30 cellular contexts compared by ENCODE assay signal in the genomic region with DNA sequence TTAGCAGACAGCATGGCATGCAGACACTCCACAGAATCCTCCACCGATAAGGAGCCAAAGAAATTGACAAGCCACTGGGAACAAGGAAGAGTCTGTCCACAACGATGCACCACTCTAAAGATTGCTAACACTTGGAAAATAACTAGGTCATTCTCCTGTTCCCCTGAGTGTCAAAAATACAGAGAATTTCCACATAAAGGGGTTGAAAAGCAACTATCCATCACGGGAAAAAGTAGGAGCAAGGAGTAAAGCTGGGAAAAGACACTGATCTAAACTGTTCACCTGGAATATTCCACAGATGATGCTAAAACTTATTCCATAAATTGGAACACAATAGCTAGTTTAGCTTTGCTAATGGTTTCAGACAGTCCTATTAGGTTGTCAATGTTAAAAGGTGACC. TPM values are rescaled to one million over a fixed set of nuclear protein-coding genes. Genes with fewer than 3 reads are reported as not detected.
DNase-seq lines count a peak whose midpoint lies in the region; ATAC-seq, FAIRE-seq and TF ChIP-seq lines count a peak whose summit lies in the region.
"Had no signal": no experiment of that assay in that cellular context is flagged by ENCODE, and none has a peak within 500 bp of the region (broad histone marks: within the 10 kb centered on the region; RNA-seq: fewer than 3 reads in every experiment).

No MANE protein-coding gene starts in this region.

- no peak overlapping the region for H3K9ac ChIP-seq in K562 (ENCODE audit: insufficient read depth in 1 of 2, low read depth in 2 of 2, low read length in 2 of 2)
- H3K9ac ChIP-seq: BLaER1; BLaER1 treated with 17β-estradiol and CSF1 and Interleukin-3, amounts not matched to agents 10 nM and 100 nM had no signal

- H3K36me3 Mint-ChIP-seq in WTC11: peaks cover 65% of the 10 kb centered on the region
- H3K36me3 Mint-ChIP-seq: CD4-positive, alpha-beta memory T cell; CD8-positive, alpha-beta memory T cell; CD8-positive, alpha-beta T cell had no signal

- in situ Hi-C loops in K562 (cut with MboI): no loop called here

- no peak overlapping the region for H3K4me2 ChIP-seq in K562 (ENCODE audit: insufficient read depth, low read length)
- H3K4me2 ChIP-seq: A549; BLaER1; BLaER1 treated with 17β-estradiol and CSF1 and Interleukin-3, amounts not matched to agents 10 nM and 100 nM had no signal

- H3K27me3 ChIP-seq in K562 (ENCODE audit: control insufficient read depth in 2 of 2, insufficient read depth in 2 of 2, low read length in 2 of 2): peaks cover 6 to 9% of the 10 kb centered on the region in 2 experiments; a peak in 4 of 5 replicates
- H3K27me3 ChIP-seq in bronchial epithelial cell (ENCODE audit: control insufficient read depth, insufficient read depth, low read length): no peaks in the 10 kb centered on the region
- H3K27me3 ChIP-seq: BE2C; BLaER1; BLaER1 treated with 17β-estradiol and CSF1 and Interleukin-3, amounts not matched to agents 10 nM and 100 nM had no signal

- no peak for TF ChIP-seq POLR2A in K562 (conservative IDR thresholded peaks at IDR 0.05)

- FAIRE-seq in K562 (lab: Jason Lieb, UNC) (no peak), bronchial epithelial cell (lab: Jason Lieb, UNC) (peak; percentile 36)
- FAIRE-seq: A204.1, A549, D721Med had no signal

- POLR2A ChIA-PET in K562 (lab: Yijun Ruan, JAX) (interaction anchor here (0.7 to 2.3 kb wide), 4 partner anchors 10 to 335 kb away, joined by 3 to 13 read pairs (median 4); no protein-coding TSS in a partner anchor), WTC11 (lab: Charles Lee) (no interaction called here)

- H3K36me3 ChIP-seq in K562 (ENCODE audit: control insufficient read depth, insufficient read depth, low read length) (no peaks in the 10 kb centered on the region), bronchial epithelial cell (ENCODE audit: control insufficient read depth, insufficient read depth, low read length) (peaks cover 19% of the 10 kb centered on the region)
- H3K36me3 ChIP-seq: BE2C had no signal

- intact Hi-C loops in K562 (cut with micrococcal nuclease): no loop called here

- no peak for ATAC-seq in K562
- no peak for ATAC-seq in WTC11
- ATAC-seq: A549; CD8-positive, alpha-beta T cell had no signal

- H3K79me2 ChIP-seq in K562 (ENCODE audit: control insufficient read depth, insufficient read depth, low read length): no peaks in the 10 kb centered on the region

- TF ChIP-seq EP300 in K562 (IDR thresholded peaks at IDR 0.05; ENCODE audit: low read length): no peak

- no peaks in the 10 kb centered on the region for H3K4me1 ChIP-seq in K562 (replicated peaks in 1 of 2; ENCODE audit: control insufficient read depth in 2 of 2, insufficient read depth in 2 of 2, low read length in 2 of 2)
- H3K4me1 ChIP-seq: A549, BE2C, Caco-2 had no signal

- CTCF ChIA-PET in K562 (lab: Yijun Ruan, JAX; ENCODE audit: low intra/inter-chr PET ratio) (no interaction called here), WTC11 (lab: Charles Lee) (no interaction called here)

- H2AFZ ChIP-seq in K562 (ENCODE audit: low read depth, low read length): no peak overlapping the region

- H3K9me3 Mint-ChIP-seq in WTC11: peaks cover 22% of the 10 kb centered on the region
- H3K9me3 Mint-ChIP-seq: CD14-positive monocyte; CD4-positive, alpha-beta memory T cell; CD4-positive, alpha-beta T cell; CD4-positive, CD25-positive, alpha-beta regulatory T cell; CD8-positive, alpha-beta memory T cell; CD8-positive, alpha-beta T cell had no signal

- no peak overlapping the region for H3K4me3 ChIP-seq in K562
- H3K4me3 ChIP-seq in bronchial epithelial cell (ENCODE audit: low read depth, low read length): no peak overlapping the region
- H3K4me3 ChIP-seq: A549; BLaER1; BLaER1 treated with 17β-estradiol and CSF1 and Interleukin-3, amounts not matched to agents 10 nM and 100 nM had no signal

- TF ChIP-seq CTCF in K562 (IDR thresholded peaks at IDR 0.05 in 2 of 3, conservative IDR thresholded peaks at IDR 0.05 in 1 of 3; ENCODE audit: insufficient read depth in 2 of 3, low read depth in 1 of 3, low read length in 3 of 3) (no peak), bronchial epithelial cell (IDR thresholded peaks at IDR 0.05; ENCODE audit: insufficient read depth, low read length, severe bottlenecking) (no peak), WTC11 (IDR thresholded peaks at IDR 0.05) (no peak)

- H3K9me3 ChIP-seq in K562 (replicated peaks; ENCODE audit: control insufficient read depth, insufficient read depth, low read depth, low read length): no peaks in the 10 kb centered on the region
- H3K9me3 ChIP-seq: A549; BE2C; BLaER1; BLaER1 treated with 17β-estradiol and CSF1 and Interleukin-3, amounts not matched to agents 10 nM and 100 nM; Caco-2 had no signal

- no peaks in the 10 kb centered on the region for H3K4me1 Mint-ChIP-seq in WTC11
- H3K4me1 Mint-ChIP-seq: B cell; CD14-positive monocyte; CD4-positive, alpha-beta memory T cell; CD4-positive, CD25-positive, alpha-beta regulatory T cell; CD8-positive, alpha-beta memory T cell had no signal

- no peak overlapping the region for H3K27ac ChIP-seq in K562 (ENCODE audit: extremely low read depth, low read depth, low read length)
- H3K27ac ChIP-seq: 22Rv1; A549; BLaER1; BLaER1 treated with 17β-estradiol and CSF1 and Interleukin-3, amounts not matched to agents 10 nM and 100 nM; C4-2B had no signal

- no TSS peak for BruUV-seq in K562 (replicated peaks; lab: Mats Ljungman, UMichigan)

- no peak overlapping the region for H3K4me3 Mint-ChIP-seq in WTC11
- H3K4me3 Mint-ChIP-seq: B cell; CD14-positive monocyte; CD4-positive, alpha-beta memory T cell; CD4-positive, alpha-beta T cell; CD4-positive, CD25-positive, alpha-beta regulatory T cell; CD8-positive, alpha-beta memory T cell; CD8-positive, alpha-beta T cell had no signal

- no peaks in the 10 kb centered on the region for H4K20me1 ChIP-seq in K562 (replicated peaks; ENCODE audit: control insufficient read depth, insufficient read depth, low read length)
- H4K20me1 ChIP-seq: BLaER1; BLaER1 treated with 17β-estradiol and CSF1 and Interleukin-3, amounts not matched to agents 10 nM and 100 nM had no signal

- TF ChIP-seq RAD21 in K562 (CRISPR knock-in tag; conservative IDR thresholded peaks at IDR 0.05 in 1 of 2, IDR thresholded peaks at IDR 0.05 in 1 of 2): no peak

- no peaks in the 10 kb centered on the region for H3K9me1 ChIP-seq in K562 (ENCODE audit: control insufficient read depth, insufficient read depth, low read length)

- WGBS in K562 (ENCODE audit: insufficient coverage, low coverage, missing lambda C conversion rate): 11% methylated on average over 3 of the region's 3 CpGs

- no peaks in the 10 kb centered on the region for H3K27me3 Mint-ChIP-seq in WTC11 (ENCODE audit: low read depth)
- H3K27me3 Mint-ChIP-seq: CD4-positive, alpha-beta memory T cell; CD4-positive, alpha-beta T cell; CD8-positive, alpha-beta memory T cell had no signal

- DNase-seq in K562 (ENCODE audit: extremely low read depth in 1 of 4, low spot score in 3 of 4) (no peak), bronchial epithelial cell (ENCODE audit: low read depth) (no peak), WTC11 (ENCODE audit: low spot score) (no peak)
- DNase-seq in stimulated activated CD4-positive, alpha-beta T cell treated with anti-CD3 and anti-CD28 coated beads, Interleukin-2, amount 100 ng/mL, for 24 hours: no peak
- DNase-seq: 8988T; ACHN; AML-193; BE2C; C1 segment of cervical spinal cord; Caco-2; Calu3; CD4-positive, alpha-beta memory T cell; CD4-positive, alpha-beta T cell; CD4-positive, CD25-positive, alpha-beta regulatory T cell; CD8-positive, alpha-beta memory T cell; CD8-positive, alpha-beta T cell; COR-L47; DMS 273 treated with DMSO at 0.1 percent for 48 hours; DMS153; DND-41; EL had no signal

- H3K27ac Mint-ChIP-seq in WTC11: no peak overlapping the region; the same call in 1 of the 2 replicates
- H3K27ac Mint-ChIP-seq: B cell; CD14-positive monocyte; CD4-positive, alpha-beta T cell; CD4-positive, CD25-positive, alpha-beta regulatory T cell; CD8-positive, alpha-beta T cell had no signal

TF ChIP-seq in WTC11, 78 proteins besides CTCF, POLR2A, EP300 and RAD21 (continues in another document):
- TF ChIP-seq, protein P1, sequence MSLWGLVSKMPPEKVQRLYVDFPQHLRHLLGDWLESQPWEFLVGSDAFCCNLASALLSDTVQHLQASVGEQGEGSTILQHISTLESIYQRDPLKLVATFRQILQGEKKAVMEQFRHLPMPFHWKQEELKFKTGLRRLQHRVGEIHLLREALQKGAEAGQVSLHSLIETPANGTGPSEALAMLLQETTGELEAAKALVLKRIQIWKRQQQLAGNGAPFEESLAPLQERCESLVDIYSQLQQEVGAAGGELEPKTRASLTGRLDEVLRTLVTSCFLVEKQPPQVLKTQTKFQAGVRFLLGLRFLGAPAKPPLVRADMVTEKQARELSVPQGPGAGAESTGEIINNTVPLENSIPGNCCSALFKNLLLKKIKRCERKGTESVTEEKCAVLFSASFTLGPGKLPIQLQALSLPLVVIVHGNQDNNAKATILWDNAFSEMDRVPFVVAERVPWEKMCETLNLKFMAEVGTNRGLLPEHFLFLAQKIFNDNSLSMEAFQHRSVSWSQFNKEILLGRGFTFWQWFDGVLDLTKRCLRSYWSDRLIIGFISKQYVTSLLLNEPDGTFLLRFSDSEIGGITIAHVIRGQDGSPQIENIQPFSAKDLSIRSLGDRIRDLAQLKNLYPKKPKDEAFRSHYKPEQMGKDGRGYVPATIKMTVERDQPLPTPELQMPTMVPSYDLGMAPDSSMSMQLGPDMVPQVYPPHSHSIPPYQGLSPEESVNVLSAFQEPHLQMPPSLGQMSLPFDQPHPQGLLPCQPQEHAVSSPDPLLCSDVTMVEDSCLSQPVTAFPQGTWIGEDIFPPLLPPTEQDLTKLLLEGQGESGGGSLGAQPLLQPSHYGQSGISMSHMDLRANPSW (CRISPR knock-in tag; conservative IDR thresholded peaks at IDR 0.05; ENCODE audit: low read depth): no peak

RNA-seq across cellular contexts. Expression of a gene that starts 47.0 kb away (rescaled TPM):
- total RNA-seq in K562 (2011; cell fraction: chromatin; rRNA removed; ENCODE audit: low replicate concordance): 34.4 and 107 TPM in 2 replicates
- total RNA-seq in K562 (2011; cell fraction: nucleolus; rRNA removed): 114 and 122 TPM in 2 replicates
- 76.8 and 81.5 TPM in 2 replicates for total RNA-seq in K562 (2011; cell fraction: nucleoplasm; rRNA removed)
- 329 and 469 TPM in 2 replicates for total RNA-seq in K562 (2014; rRNA removed)
- total RNA-seq in K562 (2014; rRNA removed; fragmentation: Illumina TruSeq; extraction: Trizol): 54.3 and 89.6 TPM in 2 replicates
- 109 and 119 TPM in 2 replicates for total RNA-seq in K562 (2015; rRNA removed; fragmentation: Illumina TruSeq; extraction: Trizol)
- 399 and 408 TPM in 2 replicates for total RNA-seq in K562 (2021)
- 110 and 216 TPM in 2 replicates for polyA plus RNA-seq in K562 (2011; rRNA removed)
- polyA plus RNA-seq in K562 (2011; cell fraction: cytosol; rRNA removed): 329 and 368 TPM in 2 replicates
- polyA plus RNA-seq in K562 (2011; cell fraction: nucleus; rRNA removed): 294 and 343 TPM in 2 replicates
- 272 and 330 TPM in 2 replicates for polyA plus RNA-seq in K562 (2012)
- 183 and 239 TPM in 2 replicates for polyA plus RNA-seq in K562 (2014; fragmentation: Illumina TruSeq; extraction: Trizol)
- polyA plus RNA-seq in K562 (2014; fragmentation: Nextera tagmentation; extraction: Ambion mirVana): 10 to 100 TPM; 11.0 to 23.7 TPM
- 248 and 262 TPM in 2 replicates for polyA plus RNA-seq in K562 (2014; rRNA removed)
- polyA minus RNA-seq in K562 (2011; rRNA and poly(A)+ RNA removed): 64.7 and 77.1 TPM in 2 replicates
- 103 and 287 TPM in 2 replicates for polyA minus RNA-seq in K562 (2011; cell fraction: cytosol; rRNA and poly(A)+ RNA removed)
- polyA minus RNA-seq in K562 (2011; cell fraction: nucleus; rRNA and poly(A)+ RNA removed): 46.3 and 88.1 TPM in 2 replicates
- 62.3 and 71.6 TPM in 2 replicates for total RNA-seq in bronchial epithelial cell
- total RNA-seq in WTC11 (2021): 201 to 213 TPM (median 204 TPM) in 3 replicates
